29 cellular contexts compared by ENCODE assay signal in genomic region chr19:34766386-34766785, GRCh38.
"Had no signal": no experiment of that assay in that cellular context is flagged by ENCODE, and none has a peak within 500 bp of the region (broad histone marks: within the 10 kb centered on the region; RNA-seq: fewer than 3 reads in every experiment).

No MANE protein-coding gene starts in this region.

- H3K4me1 Mint-ChIP-seq: activated B cell treated with CpG ODN at 0.5 μM for 24 hours; activated naive CD8-positive, alpha-beta T cell treated with anti-CD3 and anti-CD28 coated beads for 36 hours had no signal

- ATAC-seq: activated T-helper 17 cell treated with anti-CD3 and anti-CD28 coated beads, Interleukin-2, amount 50 U/mL, for 72 hours; Right ventricle myocardium inferior; T-cell had no signal

- H3K27ac Mint-ChIP-seq: activated B cell treated with CpG ODN at 0.5 μM for 24 hours; activated CD4-positive, alpha-beta memory T cell treated with anti-CD3 and anti-CD28 coated beads, Interleukin-2, amount 10 ng/mL, durations not matched to agents 7 days and 5 days; activated naive CD4-positive, alpha-beta T cell treated with anti-CD3 and anti-CD28 coated beads for 36 hours; activated naive CD8-positive, alpha-beta T cell treated with anti-CD3 and anti-CD28 coated beads for 36 hours; activated T-helper 17 cell treated with anti-CD3 and anti-CD28 coated beads, Interleukin-2, amount 50 U/mL, for 72 hours; T-cell had no signal

- H3K27me3 ChIP-seq: breast epithelium had no signal

- DNase-seq: activated B cell treated with CpG ODN at 0.5 μM for 24 hours; activated CD4-positive, alpha-beta memory T cell treated with anti-CD3 and anti-CD28 coated beads, Interleukin-2, amount 10 ng/mL, durations not matched to agents 7 days and 5 days; activated CD4-positive, alpha-beta T cell treated with anti-CD3 and anti-CD28 coated beads for 1 hour; activated CD4-positive, alpha-beta T cell treated with anti-CD3 and anti-CD28 coated beads, Interleukin-2, amount 50 U/mL, for 1 hour; activated gamma-delta T cell; activated naive CD4-positive, alpha-beta T cell treated with anti-CD3 and anti-CD28 coated beads for 36 hours; activated naive CD8-positive, alpha-beta T cell treated with anti-CD3 and anti-CD28 coated beads for 36 hours; activated T-cell treated with anti-CD3 and anti-CD28 coated beads for 4 hours; activated T-cell treated with anti-CD3 and anti-CD28 coated beads, Interleukin-2, amount 50 U/mL, for 48 hours; anterior cingulate cortex; central memory CD4-positive, alpha-beta T cell; Karpas-422; MM.1S; NCI-H1105 treated with DMSO at 0.1 percent for 48 hours; NCI-H1436 treated with DMSO at 0.1 percent for 48 hours; NCI-H187; NCI-H2081 treated with DMSO at 0.1 percent for 48 hours; NCI-H2171; NCI-H2227 treated with DMSO at 0.1 percent for 48 hours; NCI-H526; NCI-H82; RPMI8226; T-cell; T-helper 2 cell; T1000 had no signal

- H3K27ac ChIP-seq: breast epithelium, SK-N-MC had no signal

- H3K4me1 ChIP-seq: breast epithelium had no signal

- H3K4me3 Mint-ChIP-seq: activated B cell treated with CpG ODN at 0.5 μM for 24 hours; activated CD4-positive, alpha-beta memory T cell treated with anti-CD3 and anti-CD28 coated beads, Interleukin-2, amount 10 ng/mL, durations not matched to agents 7 days and 5 days; activated naive CD4-positive, alpha-beta T cell treated with anti-CD3 and anti-CD28 coated beads for 36 hours; activated naive CD8-positive, alpha-beta T cell treated with anti-CD3 and anti-CD28 coated beads for 36 hours; activated T-helper 17 cell treated with anti-CD3 and anti-CD28 coated beads, Interleukin-2, amount 50 U/mL, for 72 hours; T-cell had no signal

- H3K27me3 Mint-ChIP-seq: activated B cell treated with CpG ODN at 0.5 μM for 24 hours; activated CD4-positive, alpha-beta memory T cell treated with anti-CD3 and anti-CD28 coated beads, Interleukin-2, amount 10 ng/mL, durations not matched to agents 7 days and 5 days; activated naive CD8-positive, alpha-beta T cell treated with anti-CD3 and anti-CD28 coated beads for 36 hours; activated T-helper 17 cell treated with anti-CD3 and anti-CD28 coated beads, Interleukin-2, amount 50 U/mL, for 72 hours; T-cell had no signal

- H3K4me3 ChIP-seq: breast epithelium, SK-N-MC had no signal
